13 cellular contexts compared by ENCODE assay signal in the genomic region with DNA sequence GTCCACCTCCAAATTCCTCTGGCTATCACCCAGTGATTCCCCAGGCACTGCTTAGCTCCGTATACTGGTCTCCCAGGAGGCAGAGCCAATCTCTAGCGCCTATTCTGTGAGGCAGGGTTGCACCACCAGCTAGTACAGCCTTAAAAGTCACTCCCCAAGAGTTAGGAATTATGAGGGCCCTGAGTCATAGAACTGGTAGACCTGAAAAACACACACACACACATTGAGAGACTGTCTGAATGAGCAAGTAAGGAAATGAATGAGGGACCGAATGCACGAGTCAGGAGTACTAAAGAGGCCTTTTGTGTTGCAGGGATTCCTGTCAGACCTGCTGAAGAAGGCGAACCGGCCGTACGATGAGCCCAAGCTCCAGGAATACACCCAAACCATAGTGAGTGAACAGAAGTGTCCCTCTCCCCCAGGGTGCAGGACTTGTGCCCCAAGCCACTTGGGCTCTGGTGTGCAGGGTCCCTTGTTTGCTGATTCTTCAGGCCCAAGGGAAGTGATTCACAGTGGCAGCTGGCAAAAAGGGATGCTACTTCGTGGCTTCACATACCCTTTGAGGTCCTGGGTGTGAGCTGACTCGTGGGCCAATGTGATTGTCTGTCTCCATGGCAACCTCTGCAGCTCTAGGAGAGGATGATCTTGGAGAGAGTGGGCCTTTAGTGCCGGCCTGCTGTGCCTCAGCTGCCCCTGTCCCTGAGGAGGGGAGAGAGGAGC. TPM values are rescaled to one million over a fixed set of nuclear protein-coding genes. Genes with fewer than 3 reads are reported as not detected.
DNase-seq lines count a peak whose midpoint lies in the region; ATAC-seq and TF ChIP-seq lines count a peak whose summit lies in the region.
"Had no signal": no experiment of that assay in that cellular context is flagged by ENCODE, and none has a peak within 500 bp of the region (broad histone marks: within the 10 kb centered on the region; RNA-seq: fewer than 3 reads in every experiment).

No MANE protein-coding gene starts in this region.

- no peak overlapping the region for H3K4me3 Mint-ChIP-seq in activated T-cell treated with anti-CD3 and anti-CD28 coated beads, Interleukin-2, amount 50 U/mL, for 24 hours
- H3K4me3 Mint-ChIP-seq in stimulated activated effector memory CD8-positive, alpha-beta T cell treated with anti-CD3 and anti-CD28 coated beads, Interleukin-12 subunit alpha, Interleukin-12 subunit beta, amount 100 ng/mL, for 72 hours: no peak overlapping the region
- H3K4me3 Mint-ChIP-seq: naive thymus-derived CD8-positive, alpha-beta T cell had no signal

- intact Hi-C loops in uterus (cut with DNase I; ENCODE audit: low total_unique reads): no loop called here

- no peaks in the 10 kb centered on the region for H3K36me3 ChIP-seq in uterus
- H3K36me3 ChIP-seq: colonic mucosa, tibial artery had no signal

- peaks cover 52% of the 10 kb centered on the region for H3K27me3 Mint-ChIP-seq in activated T-cell treated with anti-CD3 and anti-CD28 coated beads, Interleukin-2, amount 50 U/mL, for 24 hours

- H3K4me1 Mint-ChIP-seq in activated T-cell treated with anti-CD3 and anti-CD28 coated beads, Interleukin-2, amount 50 U/mL, for 24 hours (ENCODE audit: low read depth): peaks cover 7% of the 10 kb centered on the region
- peaks cover 5% of the 10 kb centered on the region for H3K4me1 Mint-ChIP-seq in stimulated activated effector memory CD8-positive, alpha-beta T cell treated with anti-CD3 and anti-CD28 coated beads, Interleukin-12 subunit alpha, Interleukin-12 subunit beta, amount 100 ng/mL, for 72 hours

- no peak overlapping the region for H3K4me3 ChIP-seq in fibroblast of mammary gland (ENCODE audit: control insufficient read depth, low read depth, low read length)
- H3K4me3 ChIP-seq in uterus: no peak overlapping the region
- H3K4me3 ChIP-seq: colonic mucosa, tibial artery had no signal

- no peak overlapping the region for H3K27ac ChIP-seq in uterus
- H3K27ac ChIP-seq: colonic mucosa, tibial artery had no signal

- H3K36me3 Mint-ChIP-seq in activated T-cell treated with anti-CD3 and anti-CD28 coated beads, Interleukin-2, amount 50 U/mL, for 24 hours (ENCODE audit: low read depth): no peaks in the 10 kb centered on the region
- no peaks in the 10 kb centered on the region for H3K36me3 Mint-ChIP-seq in stimulated activated effector memory CD8-positive, alpha-beta T cell treated with anti-CD3 and anti-CD28 coated beads, Interleukin-12 subunit alpha, Interleukin-12 subunit beta, amount 100 ng/mL, for 72 hours

- peak; percentile 64 for ATAC-seq in stimulated activated effector memory CD8-positive, alpha-beta T cell treated with anti-CD3 and anti-CD28 coated beads, Interleukin-12 subunit alpha, Interleukin-12 subunit beta, amount 100 ng/mL, for 72 hours
- ATAC-seq: naive thymus-derived CD8-positive, alpha-beta T cell had no signal

- TF ChIP-seq CTCF in fibroblast of mammary gland (conservative IDR thresholded peaks at IDR 0.05; ENCODE audit: control insufficient read depth, insufficient read depth, low read depth, low read length): no peak
- no peak for TF ChIP-seq CTCF in uterus (IDR thresholded peaks at IDR 0.05)

- no peaks in the 10 kb centered on the region for H3K9me3 Mint-ChIP-seq in activated T-cell treated with anti-CD3 and anti-CD28 coated beads, Interleukin-2, amount 50 U/mL, for 24 hours
- no peaks in the 10 kb centered on the region for H3K9me3 Mint-ChIP-seq in stimulated activated effector memory CD8-positive, alpha-beta T cell treated with anti-CD3 and anti-CD28 coated beads, Interleukin-12 subunit alpha, Interleukin-12 subunit beta, amount 100 ng/mL, for 72 hours
- H3K9me3 Mint-ChIP-seq: naive thymus-derived CD8-positive, alpha-beta T cell had no signal

- no peak overlapping the region for H3K27ac Mint-ChIP-seq in activated T-cell treated with anti-CD3 and anti-CD28 coated beads, Interleukin-2, amount 50 U/mL, for 24 hours
- no peak overlapping the region for H3K27ac Mint-ChIP-seq in stimulated activated effector memory CD8-positive, alpha-beta T cell treated with anti-CD3 and anti-CD28 coated beads, Interleukin-12 subunit alpha, Interleukin-12 subunit beta, amount 100 ng/mL, for 72 hours

- no peaks in the 10 kb centered on the region for H3K27me3 ChIP-seq in uterus
- H3K27me3 ChIP-seq: colonic mucosa had no signal

- peak; percentile 29 to 32 for DNase-seq in activated T-cell treated with anti-CD3 and anti-CD28 coated beads, Interleukin-2, amount 50 U/mL, for 48 hours
- no peak for DNase-seq in activated T-cell treated with anti-CD3 and anti-CD28 coated beads, Interleukin-2, amount 50 U/mL, for 24 hours
- DNase-seq in RKO (ENCODE audit: low spot score): peak; percentile 53
- peak; percentile 12 for DNase-seq in fibroblast of mammary gland (ENCODE audit: low read depth)
- no peak for DNase-seq in stimulated activated effector memory CD8-positive, alpha-beta T cell treated with anti-CD3 and anti-CD28 coated beads, Interleukin-12 subunit alpha, Interleukin-12 subunit beta, amount 100 ng/mL, for 72 hours (ENCODE audit: low spot score in 2 of 2)
- no peak for DNase-seq in uterus
- DNase-seq in activated effector memory CD4-positive, alpha-beta T cell treated with Interleukin-2 at 50 U/mL for 16 hours: no peak
- no peak for DNase-seq in NCI-H2029 treated with DMSO at 0.1 percent for 48 hours (lab: John Stamatoyannopoulos, UW)
- DNase-seq: colonic mucosa; naive thymus-derived CD8-positive, alpha-beta T cell; NCI-H2081 treated with DMSO at 0.1 percent for 48 hours; stimulated activated CD4-positive, alpha-beta T cell treated with anti-CD3 and anti-CD28 coated beads, Interleukin-2, amount 100 ng/mL, for 48 hours; tibial artery had no signal

- TF ChIP-seq POLR2A in uterus (IDR thresholded peaks at IDR 0.05): no peak

- H3K9me3 ChIP-seq in uterus: no peaks in the 10 kb centered on the region
- H3K9me3 ChIP-seq: colonic mucosa, tibial artery had no signal

- H3K4me1 ChIP-seq in uterus: no peaks in the 10 kb centered on the region
- H3K4me1 ChIP-seq: colonic mucosa, tibial artery had no signal

RNA-seq across cellular contexts. Expression of a gene that starts 24.7 kb away (rescaled TPM):
- total RNA-seq in uterus: 1 to 10 TPM in 1 of 4 donors, not detected in 3; 2.5 TPM
- total RNA-seq: naive thymus-derived CD8-positive, alpha-beta T cell had no signal

RNA-seq across cellular contexts. Expression of a gene that starts 58.6 kb away (rescaled TPM):
- total RNA-seq in uterus: not detected
- total RNA-seq: colonic mucosa; naive thymus-derived CD8-positive, alpha-beta T cell had no signal

Comparison
In these comparisons a context has a peak if more than half of its experiments do, and no peak if none do; other contexts are left out.
1. DNase-seq: peak in activated T-cell treated with anti-CD3 and anti-CD28 coated beads, Interleukin-2, amount 50 U/mL, for 48 hours (2 of 2), RKO (single experiment) and fibroblast of mammary gland (single experiment); none in activated T-cell treated with anti-CD3 and anti-CD28 coated beads, Interleukin-2, amount 50 U/mL, for 24 hours (single experiment), stimulated activated effector memory CD8-positive, alpha-beta T cell treated with anti-CD3 and anti-CD28 coated beads, Interleukin-12 subunit alpha, Interleukin-12 subunit beta, amount 100 ng/mL, for 72 hours (0 of 2), uterus (0 of 2), activated effector memory CD4-positive, alpha-beta T cell treated with Interleukin-2 at 50 U/mL for 16 hours (single experiment) and NCI-H2029 treated with DMSO at 0.1 percent for 48 hours (single experiment).